Comparison of ENCODE assay signal across 18 cellular contexts in genomic region chr21:40291560-40291959, GRCh38.
"Had no signal": no experiment of that assay in that cellular context is flagged by ENCODE, and none has a peak within 500 bp of the region (broad histone marks: within the 10 kb centered on the region; RNA-seq: fewer than 3 reads in every experiment).

No MANE protein-coding gene starts in this region.

- H3K4me3 Mint-ChIP-seq: natural killer cell; stimulated activated effector memory CD8-positive, alpha-beta T cell treated with anti-CD3 and anti-CD28 coated beads, Interleukin-12 subunit alpha, Interleukin-12 subunit beta, amount 100 ng/mL, for 72 hours had no signal

- ATAC-seq: left ventricle myocardium superior; natural killer cell; stimulated activated effector memory CD8-positive, alpha-beta T cell treated with anti-CD3 and anti-CD28 coated beads, Interleukin-12 subunit alpha, Interleukin-12 subunit beta, amount 100 ng/mL, for 72 hours had no signal

- H2AFZ ChIP-seq: parathyroid adenoma had no signal

- H3K4me1 Mint-ChIP-seq: natural killer cell; stimulated activated effector memory CD8-positive, alpha-beta T cell treated with anti-CD3 and anti-CD28 coated beads, Interleukin-12 subunit alpha, Interleukin-12 subunit beta, amount 100 ng/mL, for 72 hours had no signal

- DNase-seq: dorsolateral prefrontal cortex; effector CD4-positive, alpha-beta T cell; hypothalamus; left ventricle myocardium superior; lower lobe of right lung; natural killer cell; sigmoid colon; stimulated activated CD4-positive, alpha-beta T cell treated with anti-CD3 and anti-CD28 coated beads, Interleukin-2, amount 100 ng/mL, for 24 hours; stimulated activated CD4-positive, alpha-beta T cell treated with anti-CD3 and anti-CD28 coated beads, Interleukin-4, amount 100 ng/mL, for 24 hours; stimulated activated naive CD4-positive, alpha-beta T cell treated with Interleukin-2 at 50 U/mL for 16 hours; stomach; thyroid gland; trophoblast cell had no signal

- H3K36me3 Mint-ChIP-seq: natural killer cell; stimulated activated effector memory CD8-positive, alpha-beta T cell treated with anti-CD3 and anti-CD28 coated beads, Interleukin-12 subunit alpha, Interleukin-12 subunit beta, amount 100 ng/mL, for 72 hours had no signal

- H3K27ac ChIP-seq: dorsolateral prefrontal cortex, esophagus muscularis mucosa, lower lobe of right lung, parathyroid adenoma, prostate gland, right atrium auricular region, sigmoid colon, stomach, thyroid gland had no signal

- H3K27ac Mint-ChIP-seq: natural killer cell; stimulated activated effector memory CD8-positive, alpha-beta T cell treated with anti-CD3 and anti-CD28 coated beads, Interleukin-12 subunit alpha, Interleukin-12 subunit beta, amount 100 ng/mL, for 72 hours had no signal

- H3K9me3 ChIP-seq: esophagus muscularis mucosa, lower lobe of right lung, prostate gland, right atrium auricular region, sigmoid colon, stomach, thyroid gland had no signal

- H3K27me3 ChIP-seq: dorsolateral prefrontal cortex, esophagus muscularis mucosa, right atrium auricular region, sigmoid colon, stomach, thyroid gland had no signal

- H3K36me3 ChIP-seq: esophagus muscularis mucosa, lower lobe of right lung, prostate gland, right atrium auricular region, sigmoid colon, stomach, thyroid gland had no signal

- H3K9ac ChIP-seq: parathyroid adenoma had no signal

- H3K79me2 ChIP-seq: parathyroid adenoma had no signal

- H3K4me1 ChIP-seq: esophagus muscularis mucosa, lower lobe of right lung, parathyroid adenoma, prostate gland, right atrium auricular region, sigmoid colon, stomach, thyroid gland had no signal

- H3K4me3 ChIP-seq: dorsolateral prefrontal cortex, esophagus muscularis mucosa, lower lobe of right lung, prostate gland, right atrium auricular region, sigmoid colon, stomach, thyroid gland had no signal
